ENCODE assay signal across 29 cellular contexts in genomic region chr3:99809565-99809964, GRCh38.
"Had no signal": no experiment of that assay in that cellular context is flagged by ENCODE, and none has a peak within 500 bp of the region (broad histone marks: within the 10 kb centered on the region; RNA-seq: fewer than 3 reads in every experiment).

No MANE protein-coding gene starts in this region.

- DNase-seq: activated CD4-positive, alpha-beta memory T cell treated with anti-CD3 and anti-CD28 coated beads for 36 hours; activated CD4-positive, alpha-beta T cell treated with anti-CD3 and anti-CD28 coated beads for 36 hours; activated CD4-positive, alpha-beta T cell treated with anti-CD3 and anti-CD28 coated beads, Interleukin-2, amount 10 ng/mL, durations not matched to agents 24 days and 14 days; activated CD4-positive, CD25-positive, alpha-beta regulatory T cell; activated CD4-positive, CD25-positive, alpha-beta regulatory T cell treated with anti-CD3 and anti-CD28 coated beads, Interleukin-2, amount 50 U/mL, for 72 hours; activated CD8-positive, alpha-beta memory T cell treated with anti-CD3 and anti-CD28 coated beads, Interleukin-2, amount 10 ng/mL, durations not matched to agents 7 days and 5 days; activated CD8-positive, alpha-beta memory T cell treated with anti-CD3 and anti-CD28 coated beads, Interleukin-2, amount 50 U/mL, for 4 hours; activated CD8-positive, alpha-beta T cell treated with anti-CD3 and anti-CD28 coated beads, Interleukin-2, amount 10 ng/mL, durations not matched to agents 7 days and 5 days; activated effector memory CD4-positive, alpha-beta T cell treated with anti-CD3 and anti-CD28 coated beads, Interleukin-2, amount 50 U/mL, for 16 hours; activated naive CD4-positive, alpha-beta T cell treated with anti-CD3 and anti-CD28 coated beads for 36 hours; activated naive CD8-positive, alpha-beta T cell treated with anti-CD3 and anti-CD28 coated beads for 36 hours; activated naive CD8-positive, alpha-beta T cell treated with anti-CD3 and anti-CD28 coated beads, Interleukin-2, amount 50 U/mL, for 24 hours; activated T-cell treated with anti-CD3 and anti-CD28 coated beads, Interleukin-2, amount 50 U/mL, for 1 hour; activated T-cell treated with anti-CD3 and anti-CD28 coated beads, Interleukin-2, amount 50 U/mL, for 48 hours; adrenal gland; amygdala; aorta; body of pancreas; central memory CD4-positive, alpha-beta T cell; cerebellar nuclear complex; colonic mucosa; effector CD8-positive, alpha-beta T cell; esophagus squamous epithelium; foreskin melanocyte; T-helper 2 cell had no signal

- FAIRE-seq: endometrium, endothelial cell of umbilical vein had no signal

- H3K9me3 ChIP-seq: colonic mucosa had no signal

- H3K27me3 ChIP-seq: adrenal gland, body of pancreas, colonic mucosa, esophagus squamous epithelium, gastroesophageal sphincter had no signal

- H3K36me3 ChIP-seq: adrenal gland, colonic mucosa, esophagus squamous epithelium, gastroesophageal sphincter had no signal

- H3K4me1 ChIP-seq: adrenal gland, body of pancreas, colonic mucosa, esophagus squamous epithelium had no signal

- H3K27ac ChIP-seq: adrenal gland, body of pancreas, colonic mucosa, epithelial cell of prostate, esophagus squamous epithelium, gastroesophageal sphincter had no signal

- ATAC-seq: activated CD4-positive, alpha-beta T cell treated with anti-CD3 and anti-CD28 coated beads for 36 hours; activated CD8-positive, alpha-beta memory T cell treated with anti-CD3 and anti-CD28 coated beads, Interleukin-2, amount 10 ng/mL, durations not matched to agents 7 days and 5 days; activated CD8-positive, alpha-beta T cell treated with anti-CD3 and anti-CD28 coated beads, Interleukin-2, amount 10 ng/mL, durations not matched to agents 7 days and 5 days; activated naive CD8-positive, alpha-beta T cell treated with anti-CD3 and anti-CD28 coated beads, Interleukin-2, amount 50 U/mL, for 24 hours; body of pancreas; gastroesophageal sphincter had no signal

- H3K4me3 ChIP-seq: adrenal gland, body of pancreas, colonic mucosa, esophagus squamous epithelium, gastroesophageal sphincter had no signal
